In the genomic region with DNA sequence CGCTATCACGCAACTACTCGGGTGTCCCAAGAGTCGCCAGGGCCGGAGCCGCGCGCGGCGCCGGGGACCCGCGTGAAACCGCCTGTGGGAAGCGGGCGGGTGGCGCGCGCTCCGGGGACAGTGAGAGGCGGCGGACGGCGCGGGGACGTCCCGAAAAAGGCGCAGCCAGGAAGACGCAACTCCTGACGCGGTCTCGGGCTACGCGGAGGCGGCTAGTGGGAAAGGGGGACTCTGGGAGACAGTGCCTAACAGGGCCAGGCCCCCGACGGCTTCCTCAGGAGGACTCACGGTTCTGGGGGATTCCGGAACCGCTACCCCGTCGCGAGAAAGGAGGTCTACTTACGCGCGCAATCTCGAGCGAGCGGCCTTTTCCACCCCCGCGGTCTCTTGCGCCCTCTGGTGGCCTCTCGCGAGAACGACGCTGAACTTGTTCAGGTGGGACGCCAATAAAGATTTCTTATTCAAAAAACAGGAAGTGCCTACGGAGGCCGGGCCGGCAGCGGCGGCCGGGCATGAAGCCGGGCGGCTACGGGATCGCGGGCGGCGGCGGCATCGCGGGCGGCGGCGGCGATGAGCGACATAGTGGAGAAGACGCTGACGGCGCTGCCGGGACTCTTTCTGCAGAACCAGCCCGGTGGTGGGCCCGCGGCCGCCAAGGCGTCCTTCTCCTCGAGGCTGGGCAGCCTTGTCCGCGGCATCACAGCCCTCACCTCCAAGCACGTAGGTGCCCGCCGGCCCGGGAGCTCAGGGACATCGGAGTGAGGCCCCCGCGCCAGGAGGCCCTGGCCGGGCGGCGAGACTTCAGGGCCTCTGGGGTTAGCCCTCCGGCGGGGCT, we compare ENCODE assay signal across 8 cellular contexts. TPM values are rescaled to one million over a fixed set of nuclear protein-coding genes. Genes with fewer than 3 reads are reported as not detected.
DNase-seq lines count a peak whose midpoint lies in the region; ATAC-seq, FAIRE-seq and TF ChIP-seq lines count a peak whose summit lies in the region.

A gene (plus strand): TSS at position 475 of the 835 bp plus-strand sequence. CDS start 96 bp downstream, at position 571.

- TF ChIP-seq EP300 in transverse colon (IDR thresholded peaks at IDR 0.05; ENCODE audit: low read depth): peak; percentile 56

- H3K79me2 ChIP-seq in trophoblast cell (ENCODE audit: control insufficient read depth, insufficient read depth, low read length, poor library complexity): peaks cover 9% of the 10 kb centered on the region

- peak within 1 kb of the TSS; percentile 70 for H3K18ac ChIP-seq in trophoblast cell (ENCODE audit: low read length)

- intact Hi-C loops in cardiac septum (cut with DNase I): loop anchor here (5.0 to 10.0 kb wide), 2 partner anchors 221 to 554 kb away; a partner anchor contains a TSS
- intact Hi-C loops in transverse colon (cut with DNase I; ENCODE audit: low total_unique reads): loop anchor here (10.0 kb wide), 1 partner anchor 224 kb away; a partner anchor contains a TSS

- no peak within 1 kb of the TSS for H2BK12ac ChIP-seq in trophoblast cell (ENCODE audit: low read length)

- no CpG with 5 or more reads among the region's 102 CpGs for WGBS in trophoblast cell (ENCODE audit: extremely low coverage, insufficient coverage, insufficient read length)
- 1% methylated on average over 71 of the region's 102 CpGs; no CpG with 5 or more reads in 1 of the 2 donors for WGBS in transverse colon (ENCODE audit: low coverage in 1 of 2), 2 donors

- peak within 1 kb of the TSS; percentile 96 for H4K8ac ChIP-seq in trophoblast cell (ENCODE audit: low read depth, low read length)

- H3K23ac ChIP-seq in trophoblast cell (ENCODE audit: low read length): no peak within 1 kb of the TSS

- no peak within 1 kb of the TSS for H2AK5ac ChIP-seq in trophoblast cell (ENCODE audit: low read length)

- TF ChIP-seq POLR2A in GM12892 (IDR thresholded peaks at IDR 0.05; ENCODE audit: low read depth, low read length) (peak; percentile 83), transverse colon (IDR thresholded peaks at IDR 0.05) (peak; percentile 52)

- peak; percentile 59 for ATAC-seq in HG02840 (IDR thresholded peaks at IDR 0.05; ENCODE audit: low FRiP score, unreplicated experiment)
- peak; percentile 79 for ATAC-seq in activated naive CD8-positive, alpha-beta T cell treated with anti-CD3 and anti-CD28 coated beads, Interleukin-2, amount 50 U/mL, for 24 hours

- H3K9me3 ChIP-seq in trophoblast cell (ENCODE audit: insufficient read depth, low read depth, low read length) (no peaks in the 10 kb centered on the region), transverse colon (no peaks in the 10 kb centered on the region)

- H2BK120ac ChIP-seq in trophoblast cell (ENCODE audit: insufficient read depth, low read length, poor library complexity): peak within 1 kb of the TSS; percentile 82

- H3K4me3 Mint-ChIP-seq in activated naive CD8-positive, alpha-beta T cell treated with anti-CD3 and anti-CD28 coated beads, Interleukin-2, amount 50 U/mL, for 24 hours: peak within 1 kb of the TSS; percentile 91

- H2BK5ac ChIP-seq in trophoblast cell (ENCODE audit: low read depth, low read length, poor library complexity): peak within 1 kb of the TSS; percentile 58

- peaks cover 39% of the 10 kb centered on the region for H3K4me1 Mint-ChIP-seq in activated naive CD8-positive, alpha-beta T cell treated with anti-CD3 and anti-CD28 coated beads, Interleukin-2, amount 50 U/mL, for 24 hours

- H3K9me3 Mint-ChIP-seq in activated naive CD8-positive, alpha-beta T cell treated with anti-CD3 and anti-CD28 coated beads, Interleukin-2, amount 50 U/mL, for 24 hours: no peaks in the 10 kb centered on the region

- DNase-seq in GM12892 (ENCODE audit: insufficient read length) (peak; percentile 47), NCI-H1436 (lab: John Stamatoyannopoulos, UW) (peak; percentile 88), SW480 (ENCODE audit: low spot score) (peak; percentile 83), cardiac septum (ENCODE audit: low spot score) (peak; percentile 97), trophoblast cell (peak; percentile 91 to 99), transverse colon (peak; percentile 94)
- DNase-seq in activated naive CD8-positive, alpha-beta T cell treated with anti-CD3 and anti-CD28 coated beads, Interleukin-2, amount 50 U/mL, for 24 hours: peak; percentile 96

- H3K36me3 ChIP-seq in trophoblast cell (ENCODE audit: control insufficient read depth in 1 of 2, insufficient read depth in 2 of 2, low read length in 2 of 2) (peaks cover 0 to 4% of the 10 kb centered on the region in 2 experiments), transverse colon (peaks cover 0 to 9% (median 0%) of the 10 kb centered on the region in 4 donors)

- peak within 1 kb of the TSS; percentile 86 for H2AFZ ChIP-seq in trophoblast cell (ENCODE audit: insufficient read depth, low read length, poor library complexity)

- H3K27me3 ChIP-seq in trophoblast cell (ENCODE audit: insufficient read depth, low read length): no peaks in the 10 kb centered on the region
- H3K27me3 ChIP-seq in transverse colon: no peaks in the 10 kb centered on the region

- H3K4me3 ChIP-seq in trophoblast cell (ENCODE audit: low read depth, low read length) (peak within 1 kb of the TSS; percentile 90), transverse colon (peak within 1 kb of the TSS; percentile 81 to 98 (median 88))

- H3K4me1 ChIP-seq in trophoblast cell (ENCODE audit: control insufficient read depth in 1 of 2, insufficient read depth in 2 of 2, low read length in 2 of 2) (peaks cover 2 to 4% of the 10 kb centered on the region in 2 experiments), transverse colon (peaks cover 3 to 32% (median 26%) of the 10 kb centered on the region in 4 donors)

- H3K27me3 Mint-ChIP-seq in activated naive CD8-positive, alpha-beta T cell treated with anti-CD3 and anti-CD28 coated beads, Interleukin-2, amount 50 U/mL, for 24 hours: no peaks in the 10 kb centered on the region

- H3K4ac ChIP-seq in trophoblast cell (ENCODE audit: low read depth, low read length): peak within 1 kb of the TSS; percentile 16

- peak within 1 kb of the TSS; percentile 80 for H4K91ac ChIP-seq in trophoblast cell (ENCODE audit: low read depth, low read length)

- in situ Hi-C loops in transverse colon (cut with MboI; ENCODE audit: low pct_ligation_motif_present in 1 of 4, low pct_unique_long_range_greater_than_20kb in 1 of 4, low sequenced_read_pairs in 3 of 4): loop anchor here in 3 of 4 donors (10.0 to 25.0 kb wide), 2 partner anchors 234 to 446 kb away; no protein-coding TSS in a partner anchor

- H3K4me2 ChIP-seq in trophoblast cell (ENCODE audit: low read length): peak within 1 kb of the TSS; percentile 80

- FAIRE-seq in GM12892 (lab: Jason Lieb, UNC): peak; percentile 93

- TF ChIP-seq CTCF in transverse colon (IDR thresholded peaks at IDR 0.05): peak; percentile 94 to 98 (median 95)

- peak within 1 kb of the TSS; percentile 96 for H3K27ac Mint-ChIP-seq in activated naive CD8-positive, alpha-beta T cell treated with anti-CD3 and anti-CD28 coated beads, Interleukin-2, amount 50 U/mL, for 24 hours

- peak within 1 kb of the TSS; percentile 67 for H3K27ac ChIP-seq in trophoblast cell (ENCODE audit: low read depth, low read length)
- peak within 1 kb of the TSS; percentile 89 to 93 (median 93) for H3K27ac ChIP-seq in transverse colon

- peak within 1 kb of the TSS; percentile 90 for H4K12ac ChIP-seq in trophoblast cell (ENCODE audit: low read depth, low read length)

- H3K14ac ChIP-seq in trophoblast cell (ENCODE audit: low read length): peak within 1 kb of the TSS; percentile 90

- peaks cover 15% of the 10 kb centered on the region for H3K79me1 ChIP-seq in trophoblast cell (ENCODE audit: low read length)

- peak within 1 kb of the TSS; percentile 87 for H3K9ac ChIP-seq in trophoblast cell (ENCODE audit: low read length)

- peaks cover 24% of the 10 kb centered on the region for H3K36me3 Mint-ChIP-seq in activated naive CD8-positive, alpha-beta T cell treated with anti-CD3 and anti-CD28 coated beads, Interleukin-2, amount 50 U/mL, for 24 hours (ENCODE audit: low read depth)

RNA-seq across cellular contexts. Expression of the gene that starts here (rescaled TPM):
- 6.1 TPM for polyA plus RNA-seq in GM12892 (2012; ENCODE audit: missing spikeins)
- total RNA-seq in cardiac septum (9.9 TPM), transverse colon (10 to 100 TPM in 2 of 4 donors, 1 to 10 TPM in 2; 6.0 to 22.4 (median 9.9) TPM)
- 5.0 and 5.4 TPM in 2 replicates for polyA plus RNA-seq in trophoblast cell (2013)

Comparison
In these comparisons a context has a peak if more than half of its experiments do, and no peak if none do; other contexts are left out.
1. Peak in every context shown above with its lines: DNase-seq, ATAC-seq, H3K4me3 ChIP-seq and H3K27ac ChIP-seq.
2. DNase-seq: peak in every context shown above with its lines; median percentile 97 in cardiac septum; 96 in activated naive CD8-positive, alpha-beta T cell treated with anti-CD3 and anti-CD28 coated beads, Interleukin-2, amount 50 U/mL, for 24 hours; 95 in trophoblast cell; 94 in transverse colon; 88 in NCI-H1436; 83 in SW480; 47 in GM12892.